In the genomic region with DNA sequence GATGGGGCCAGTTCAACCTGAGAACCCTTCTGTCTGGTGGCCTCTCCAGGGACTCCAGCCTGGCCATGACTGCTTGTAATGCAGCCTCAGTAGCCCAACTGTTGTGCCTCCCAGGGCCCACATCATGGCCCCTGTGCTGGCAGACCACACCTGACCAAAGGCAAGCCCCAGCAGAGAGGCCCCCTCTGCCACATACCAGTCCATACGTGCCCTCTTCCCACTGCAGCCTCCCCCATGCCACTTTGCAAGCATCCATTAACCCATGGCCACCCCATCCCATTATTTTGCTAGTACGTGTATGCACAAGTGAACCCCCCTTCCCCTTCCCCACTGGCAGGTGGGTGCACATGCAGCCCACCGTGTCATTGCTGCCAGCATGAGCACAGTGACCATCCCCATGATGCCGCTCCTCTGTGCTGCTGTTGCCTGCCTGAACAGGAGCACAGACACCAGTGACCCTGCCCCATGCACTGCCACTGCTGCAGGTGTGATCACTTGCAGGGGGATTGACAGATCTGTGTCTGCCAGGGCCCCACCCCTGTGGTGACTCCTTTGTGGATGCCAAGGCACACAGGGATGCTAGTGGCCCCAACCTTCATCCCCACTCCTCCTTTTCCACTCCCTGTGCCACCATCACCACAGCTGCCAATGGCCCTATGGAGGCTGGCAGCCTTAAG, we compare ENCODE assay signal across 20 cellular contexts.
DNase-seq lines count a peak whose midpoint lies in the region; ATAC-seq and TF ChIP-seq lines count a peak whose summit lies in the region.
"Had no signal": no experiment of that assay in that cellular context is flagged by ENCODE, and none has a peak within 500 bp of the region (broad histone marks: within the 10 kb centered on the region; RNA-seq: fewer than 3 reads in every experiment).

No MANE protein-coding gene starts in this region.

- no peak overlapping the region for H3K27ac Mint-ChIP-seq in chondrocyte (ENCODE audit: unreplicated experiment)
- no peak overlapping the region for H3K27ac Mint-ChIP-seq in stimulated activated memory B cell treated with anti-CD40 and anti-IgM and Interleukin-4, amounts not matched to agents 10 μg/mL and 1 μg/mL and 100 μg/mL, for 72 hours
- H3K27ac Mint-ChIP-seq in activated T-helper 2 cell treated with anti-CD3 and anti-CD28 coated beads, Interferon-gamma antibody, Interleukin-2, Interleukin-4, amounts not matched to agents 10 μg/mL and 5 μg/mL and 100 μg/mL, durations not matched to agents 14 hours and 24 hours and 36 hours = no peak overlapping the region
- H3K27ac Mint-ChIP-seq: B cell; CD4-positive, CD25-positive, alpha-beta regulatory T cell had no signal

- TF ChIP-seq EP300 in upper lobe of left lung (IDR thresholded peaks at IDR 0.05) = no peak

- H3K27me3 Mint-ChIP-seq in chondrocyte (ENCODE audit: low read depth) = no peaks in the 10 kb centered on the region
- H3K27me3 Mint-ChIP-seq in stimulated activated memory B cell treated with anti-CD40 and anti-IgM and Interleukin-4, amounts not matched to agents 10 μg/mL and 1 μg/mL and 100 μg/mL, for 72 hours = no peaks in the 10 kb centered on the region
- no peaks in the 10 kb centered on the region for H3K27me3 Mint-ChIP-seq in activated T-helper 2 cell treated with anti-CD3 and anti-CD28 coated beads, Interferon-gamma antibody, Interleukin-2, Interleukin-4, amounts not matched to agents 10 μg/mL and 5 μg/mL and 100 μg/mL, durations not matched to agents 14 hours and 24 hours and 36 hours (ENCODE audit: low read depth)
- H3K27me3 Mint-ChIP-seq: B cell; CD4-positive, CD25-positive, alpha-beta regulatory T cell had no signal

- no CpG with 5 or more reads among the region's 4 CpGs for WGBS in neuronal stem cell (ENCODE audit: extremely low coverage in 2 of 2, insufficient read length in 2 of 2, insufficient replicate concordance in 1 of 2), 2 donors
- WGBS in upper lobe of left lung, 2 donors = 97 to 98% methylated on average over 4 of the region's 4 CpGs

- H3K9me3 Mint-ChIP-seq in chondrocyte (ENCODE audit: low read depth) = peaks cover 15% of the 10 kb centered on the region
- no peaks in the 10 kb centered on the region for H3K9me3 Mint-ChIP-seq in stimulated activated memory B cell treated with anti-CD40 and anti-IgM and Interleukin-4, amounts not matched to agents 10 μg/mL and 1 μg/mL and 100 μg/mL, for 72 hours
- no peaks in the 10 kb centered on the region for H3K9me3 Mint-ChIP-seq in activated T-helper 2 cell treated with anti-CD3 and anti-CD28 coated beads, Interferon-gamma antibody, Interleukin-2, Interleukin-4, amounts not matched to agents 10 μg/mL and 5 μg/mL and 100 μg/mL, durations not matched to agents 14 hours and 24 hours and 36 hours

- no peaks in the 10 kb centered on the region for H3K27me3 ChIP-seq in neuronal stem cell (ENCODE audit: control insufficient read depth in 3 of 3, insufficient read depth in 3 of 3, low read depth in 1 of 3, low read length in 3 of 3)
- H3K27me3 ChIP-seq in upper lobe of left lung = no peaks in the 10 kb centered on the region
- H3K27me3 ChIP-seq: BLaER1 had no signal

- H3K4me1 ChIP-seq in neuronal stem cell (ENCODE audit: control insufficient read depth in 2 of 2, insufficient read depth in 1 of 2, low read depth in 1 of 2, low read length in 2 of 2) = no peaks in the 10 kb centered on the region
- no peaks in the 10 kb centered on the region for H3K4me1 ChIP-seq in upper lobe of left lung
- H3K4me1 ChIP-seq: BLaER1 had no signal

- no peak overlapping the region for H3K27ac ChIP-seq in neuronal stem cell (replicated peaks; ENCODE audit: low read length)
- no peak overlapping the region for H3K27ac ChIP-seq in upper lobe of left lung
- H3K27ac ChIP-seq: BLaER1, C4-2B, GM23248 had no signal

- TF ChIP-seq CTCF in chondrocyte (IDR thresholded peaks at IDR 0.05) = no peak
- no peak for TF ChIP-seq CTCF in upper lobe of left lung (IDR thresholded peaks at IDR 0.05)

- H3K4me3 ChIP-seq in neuronal stem cell (ENCODE audit: low read length in 2 of 2) (no peak overlapping the region), upper lobe of left lung (no peak overlapping the region)
- H3K4me3 ChIP-seq: BLaER1, GM23248 had no signal

- peak overlapping the region; percentile 56 for H3K14ac ChIP-seq in neuronal stem cell (ENCODE audit: low read length)

- peak overlapping the region; percentile 83 for H3K18ac ChIP-seq in neuronal stem cell (ENCODE audit: low read length)

- H4K91ac ChIP-seq in neuronal stem cell (ENCODE audit: low read depth, low read length, poor library complexity) = peak overlapping the region; percentile 30

- H4K8ac ChIP-seq in neuronal stem cell (ENCODE audit: low read depth, low read length) = no peak overlapping the region

- peaks cover 2% of the 10 kb centered on the region for H3K79me1 ChIP-seq in neuronal stem cell (ENCODE audit: low read depth, low read length)

- intact Hi-C loops in activated T-helper 2 cell treated with anti-CD3 and anti-CD28 coated beads, Interferon-gamma antibody, Interleukin-2, Interleukin-4, amounts not matched to agents 10 μg/mL and 5 μg/mL and 100 μg/mL, durations not matched to agents 14 hours and 24 hours and 36 hours (cut with micrococcal nuclease) = no loop called here

- H2BK12ac ChIP-seq in neuronal stem cell (ENCODE audit: low read length) = peak overlapping the region; percentile 41

- no peak overlapping the region for H2BK120ac ChIP-seq in neuronal stem cell (ENCODE audit: low read depth, low read length)

- no peak for TF ChIP-seq POLR2A in upper lobe of left lung (IDR thresholded peaks at IDR 0.05)

- H3K4me2 ChIP-seq in neuronal stem cell (ENCODE audit: insufficient read depth, low read length, poor library complexity, severe bottlenecking) = no peak overlapping the region
- H3K4me2 ChIP-seq: BLaER1 had no signal

- H3K9ac ChIP-seq in neuronal stem cell (ENCODE audit: low read depth, low read length, poor library complexity) = no peak overlapping the region
- H3K9ac ChIP-seq: BLaER1, GM23248 had no signal

- no peaks in the 10 kb centered on the region for H3K4me1 Mint-ChIP-seq in chondrocyte (ENCODE audit: low read depth)
- H3K4me1 Mint-ChIP-seq in stimulated activated memory B cell treated with anti-CD40 and anti-IgM and Interleukin-4, amounts not matched to agents 10 μg/mL and 1 μg/mL and 100 μg/mL, for 72 hours = no peaks in the 10 kb centered on the region
- H3K4me1 Mint-ChIP-seq in activated T-helper 2 cell treated with anti-CD3 and anti-CD28 coated beads, Interferon-gamma antibody, Interleukin-2, Interleukin-4, amounts not matched to agents 10 μg/mL and 5 μg/mL and 100 μg/mL, durations not matched to agents 14 hours and 24 hours and 36 hours (ENCODE audit: low read depth) = no peaks in the 10 kb centered on the region
- H3K4me1 Mint-ChIP-seq: B cell had no signal

- peaks cover 2 to 9% of the 10 kb centered on the region in 2 donors for H3K9me3 ChIP-seq in neuronal stem cell (replicated peaks in 1 of 2; ENCODE audit: control insufficient read depth in 2 of 2, insufficient read depth in 1 of 2, low read depth in 1 of 2, low read length in 2 of 2)
- H3K9me3 ChIP-seq in upper lobe of left lung = no peaks in the 10 kb centered on the region
- H3K9me3 ChIP-seq: BLaER1 had no signal

- no peak overlapping the region for H2AFZ ChIP-seq in neuronal stem cell (ENCODE audit: low read length)
- H2AFZ ChIP-seq: GM23248 had no signal

- H3K36me3 ChIP-seq in neuronal stem cell (replicated peaks in 1 of 2; ENCODE audit: control insufficient read depth in 2 of 2, insufficient read depth in 2 of 2, low read length in 2 of 2) = no peaks in the 10 kb centered on the region
- no peaks in the 10 kb centered on the region for H3K36me3 ChIP-seq in upper lobe of left lung
- H3K36me3 ChIP-seq: BLaER1 had no signal

- peak overlapping the region; percentile 17 for H2BK15ac ChIP-seq in neuronal stem cell (ENCODE audit: low read length)

- peak overlapping the region; percentile 97 for H2AK5ac ChIP-seq in neuronal stem cell (ENCODE audit: low read depth, low read length)

- no peak overlapping the region for H3K4me3 Mint-ChIP-seq in chondrocyte (ENCODE audit: unreplicated experiment)
- H3K4me3 Mint-ChIP-seq in stimulated activated memory B cell treated with anti-CD40 and anti-IgM and Interleukin-4, amounts not matched to agents 10 μg/mL and 1 μg/mL and 100 μg/mL, for 72 hours = no peak overlapping the region
- H3K4me3 Mint-ChIP-seq in activated T-helper 2 cell treated with anti-CD3 and anti-CD28 coated beads, Interferon-gamma antibody, Interleukin-2, Interleukin-4, amounts not matched to agents 10 μg/mL and 5 μg/mL and 100 μg/mL, durations not matched to agents 14 hours and 24 hours and 36 hours (ENCODE audit: low read depth) = no peak overlapping the region
- H3K4me3 Mint-ChIP-seq: B cell; CD4-positive, CD25-positive, alpha-beta regulatory T cell had no signal

- H3K36me3 Mint-ChIP-seq in chondrocyte (ENCODE audit: low read depth) = peaks cover 2% of the 10 kb centered on the region
- no peaks in the 10 kb centered on the region for H3K36me3 Mint-ChIP-seq in stimulated activated memory B cell treated with anti-CD40 and anti-IgM and Interleukin-4, amounts not matched to agents 10 μg/mL and 1 μg/mL and 100 μg/mL, for 72 hours
- no peaks in the 10 kb centered on the region for H3K36me3 Mint-ChIP-seq in activated T-helper 2 cell treated with anti-CD3 and anti-CD28 coated beads, Interferon-gamma antibody, Interleukin-2, Interleukin-4, amounts not matched to agents 10 μg/mL and 5 μg/mL and 100 μg/mL, durations not matched to agents 14 hours and 24 hours and 36 hours (ENCODE audit: low read depth)
- H3K36me3 Mint-ChIP-seq: CD4-positive, CD25-positive, alpha-beta regulatory T cell had no signal

- no peak overlapping the region for H3K4ac ChIP-seq in neuronal stem cell (ENCODE audit: low read length)

- peak overlapping the region; percentile 90 for H2BK5ac ChIP-seq in neuronal stem cell (ENCODE audit: low read length)

- H3K23ac ChIP-seq in neuronal stem cell (ENCODE audit: low read depth, low read length, poor library complexity) = peak overlapping the region; percentile 31

- peak; percentile 48 for ATAC-seq in stimulated activated memory B cell treated with anti-CD40 and anti-IgM and Interleukin-4, amounts not matched to agents 10 μg/mL and 1 μg/mL and 100 μg/mL, for 72 hours
- ATAC-seq in upper lobe of left lung (ENCODE audit: low FRiP score in 2 of 2) = peak; percentile 11 to 26
- ATAC-seq in activated CD4-positive, CD25-positive, alpha-beta regulatory T cell treated with anti-CD3 and anti-CD28 coated beads, Interleukin-2, amount 50 U/mL, for 24 hours = no peak

- DNase-seq in chondrocyte (ENCODE audit: low spot score) = peak; percentile 84
- DNase-seq in neuronal stem cell (ENCODE audit: low spot score) = no peak
- peak in 1 of 2 donors; percentile 2 for DNase-seq in upper lobe of left lung
- no peak for DNase-seq in activated CD4-positive, alpha-beta T cell treated with anti-CD3 and anti-CD28 coated beads, Interleukin-2, amount 50 U/mL, for 4 hours
- DNase-seq in 8988T = no peak
- DNase-seq in activated T-helper 2 cell treated with anti-CD3 and anti-CD28 coated beads, Interferon-gamma antibody, Interleukin-2, Interleukin-4, amounts not matched to agents 10 μg/mL and 5 μg/mL and 100 μg/mL, durations not matched to agents 14 hours and 24 hours and 36 hours (ENCODE audit: low spot score) = no peak
- DNase-seq: Calu3; CD4-positive, CD25-positive, alpha-beta regulatory T cell; COR-L47; DMS53; DMS79 treated with DMSO at 0.1 percent for 48 hours; GF-D8; GM23248; H7; HCEC 1CT had no signal

Comparison
In these comparisons a context has a peak if more than half of its experiments do, and no peak if none do; other contexts are left out.
1. ATAC-seq: peak in stimulated activated memory B cell treated with anti-CD40 and anti-IgM and Interleukin-4, amounts not matched to agents 10 μg/mL and 1 μg/mL and 100 μg/mL, for 72 hours (single experiment) and upper lobe of left lung (2 of 2); none in activated CD4-positive, CD25-positive, alpha-beta regulatory T cell treated with anti-CD3 and anti-CD28 coated beads, Interleukin-2, amount 50 U/mL, for 24 hours (0 of 2).